ENCODE assay signal across 8 cellular contexts in the genomic region with DNA sequence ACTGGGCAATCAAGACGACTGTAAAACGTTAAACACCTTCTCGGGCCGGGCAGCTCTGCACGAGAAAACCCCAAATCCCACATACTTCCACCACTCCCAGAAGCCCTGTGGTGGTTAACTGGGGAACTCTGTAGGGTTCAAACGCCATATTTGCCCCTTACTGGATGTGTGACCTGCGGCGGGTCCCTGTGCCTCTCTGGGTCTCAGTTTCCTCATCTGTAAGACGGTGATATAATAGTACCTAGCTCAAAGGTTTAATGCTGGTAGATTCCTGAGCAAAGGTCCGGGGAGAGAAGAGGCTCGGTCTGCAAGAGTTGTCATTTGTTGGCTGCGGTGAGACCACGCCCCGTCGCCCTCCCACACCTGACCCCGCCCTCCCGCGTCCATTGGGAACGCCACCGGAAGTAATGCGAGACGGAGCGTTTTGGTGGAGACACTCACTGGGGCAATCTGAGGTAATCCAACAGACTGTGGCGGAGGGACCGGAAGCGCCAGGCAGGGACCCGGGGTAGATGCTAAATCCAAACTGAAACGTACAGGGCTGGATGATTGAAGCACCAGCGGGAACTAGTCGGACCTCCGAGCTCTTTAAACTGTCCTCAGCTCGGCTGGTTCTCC. TPM values are rescaled to one million over a fixed set of nuclear protein-coding genes. Genes with fewer than 3 reads are reported as not detected.
DNase-seq lines count a peak whose midpoint lies in the region; ATAC-seq and TF ChIP-seq lines count a peak whose summit lies in the region.

No MANE protein-coding gene starts in this region.

- H3K4me3 ChIP-seq in lung = peak overlapping the region; percentile 86

- DNase-seq in CMK (ENCODE audit: low read depth) = peak; percentile 92
- peak; percentile 93 for DNase-seq in GM20000 (ENCODE audit: low spot score)
- DNase-seq in HS-5 (ENCODE audit: low read depth) = peak; percentile 94
- DNase-seq in NK-92 (lab: John Stamatoyannopoulos, UW; ENCODE audit: unreplicated experiment) = peak; percentile 92
- DNase-seq in activated CD8-positive, alpha-beta memory T cell treated with anti-CD3 and anti-CD28 coated beads for 24 hours = peak; percentile 100
- peak; percentile 98 for DNase-seq in effector CD8-positive, alpha-beta T cell (lab: John Stamatoyannopoulos, UW)
- peak; percentile 99 for DNase-seq in lung (ENCODE audit: low spot score)
- peak; percentile 95 to 100 (median 99) for DNase-seq in stimulated activated CD4-positive, alpha-beta T cell treated with anti-CD3 and anti-CD28 coated beads, TNF-alpha, amount 100 ng/mL, for 24 hours (ENCODE audit: low read depth in 3 of 3)

- H3K36me3 ChIP-seq in lung (ENCODE audit: control insufficient read depth in 2 of 2, insufficient read depth in 2 of 2, low read length in 2 of 2) = peaks cover 0 to 11% of the 10 kb centered on the region in 2 donors

- H3K9me3 ChIP-seq in lung (ENCODE audit: control insufficient read depth in 2 of 2, insufficient read depth in 1 of 2, low read length in 1 of 2) = no peaks in the 10 kb centered on the region

- TF ChIP-seq CTCF in GM20000 (IDR thresholded peaks at IDR 0.05; ENCODE audit: extremely low read depth, missing control alignments) = no peak
- TF ChIP-seq CTCF in lung (IDR thresholded peaks at IDR 0.05; ENCODE audit: control extremely low read depth, extremely low read depth) = peak; percentile 46

- peak overlapping the region; percentile 93 to 98 for H3K27ac ChIP-seq in lung (ENCODE audit: low read depth in 1 of 2, low read length in 1 of 2)

- peaks cover 3 to 20% of the 10 kb centered on the region in 2 donors for H3K4me1 ChIP-seq in lung (ENCODE audit: control insufficient read depth in 2 of 2, insufficient read depth in 2 of 2, low read length in 2 of 2)

- peak; percentile 93 for ATAC-seq in lung (ENCODE audit: insufficient read depth, low FRiP score)

- whole genome bisulfite sequencing in lung, 2 donors = 0% methylated on average over 32 of the region's 32 CpGs

- no peaks in the 10 kb centered on the region for H3K27me3 ChIP-seq in lung (ENCODE audit: control insufficient read depth, insufficient read depth)

RNA-seq across cellular contexts. Expression of a gene that starts 0.7 kb away (rescaled TPM):
- 10 to 100 TPM; 11.4 to 30.1 TPM for total RNA-seq in lung
- polyA plus RNA-seq in lung = 10 to 100 TPM; 17.3 to 19.7 TPM

RNA-seq across cellular contexts. Expression of a gene that starts 6.1 kb away (rescaled TPM):
- total RNA-seq in lung = 100 to 1,000 TPM in 1 of 2 donors, 10 to 100 TPM in 1; 83.6 to 186 TPM
- polyA plus RNA-seq in lung = 100 to 1,000 TPM; 197 to 354 TPM

RNA-seq across cellular contexts. Expression of a gene that starts 8.1 kb away (rescaled TPM):
- total RNA-seq in lung = 1 to 10 TPM; 6.7 to 7.5 TPM
- polyA plus RNA-seq in lung = 1 to 10 TPM; 2.7 to 2.9 TPM

Comparison
In these comparisons a context has a peak if more than half of its experiments do, and no peak if none do; other contexts are left out.
1. Peak in every context shown above with its lines: DNase-seq, ATAC-seq, H3K4me3 ChIP-seq and H3K27ac ChIP-seq.